8 cellular contexts compared by ENCODE assay signal in the genomic region with DNA sequence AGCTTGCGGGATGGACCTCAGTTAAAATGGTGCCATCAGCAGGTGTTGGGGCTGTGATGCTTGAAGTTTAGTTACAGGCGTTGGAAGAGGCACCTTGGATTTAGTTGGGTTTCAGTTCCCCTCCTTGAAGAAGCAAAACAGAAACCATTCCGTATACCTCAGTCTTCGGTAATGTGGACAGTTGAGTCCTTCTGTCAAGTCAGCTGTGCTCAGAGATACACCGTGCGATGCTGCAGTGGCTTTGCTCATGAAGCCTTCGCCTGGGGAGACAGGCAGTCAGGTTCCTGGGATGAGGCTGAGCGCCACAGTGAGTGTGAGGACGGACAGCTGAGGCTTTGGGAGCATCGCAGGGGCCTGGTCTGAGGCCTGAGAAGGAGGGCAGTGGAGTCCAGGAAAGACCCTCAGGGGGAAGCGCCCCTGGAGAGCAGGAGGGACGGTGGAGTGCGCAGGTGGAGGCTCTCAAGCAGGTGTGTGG. TPM values are rescaled to one million over a fixed set of nuclear protein-coding genes. Genes with fewer than 3 reads are reported as not detected.
DNase-seq lines count a peak whose midpoint lies in the region; ATAC-seq and TF ChIP-seq lines count a peak whose summit lies in the region.

No MANE protein-coding gene starts in this region.

- peaks cover 36% of the 10 kb centered on the region for H3K36me3 Mint-ChIP-seq in activated T-helper 2 cell treated with anti-CD3 and anti-CD28 coated beads, Interferon-gamma antibody, Interleukin-2, Interleukin-4, amounts not matched to agents 10 μg/mL and 5 μg/mL and 100 μg/mL, durations not matched to agents 14 hours and 24 hours and 36 hours (ENCODE audit: low read depth)
- H3K36me3 Mint-ChIP-seq in CD14-positive monocyte, result peaks cover 33 to 34% of the 10 kb centered on the region in 2 donors

- DNase-seq in GM12865 (ENCODE audit: low read depth) (peak; percentile 83), CD14-positive monocyte (ENCODE audit: low spot score) (no peak), occipital lobe (lab: John Stamatoyannopoulos, UW) (no peak), dermis blood vessel endothelial cell (no peak)
- no peak for DNase-seq in activated T-helper 2 cell treated with anti-CD3 and anti-CD28 coated beads, Interferon-gamma antibody, Interleukin-2, Interleukin-4, amounts not matched to agents 10 μg/mL and 5 μg/mL and 100 μg/mL, durations not matched to agents 14 hours and 24 hours and 36 hours (ENCODE audit: low spot score)
- no peak for DNase-seq in stimulated activated CD8-positive, alpha-beta memory T cell treated with anti-CD3 and anti-CD28 coated beads, Interleukin-4, amount 100 ng/mL, for 48 hours

- H3K4me3 Mint-ChIP-seq in activated T-helper 2 cell treated with anti-CD3 and anti-CD28 coated beads, Interferon-gamma antibody, Interleukin-2, Interleukin-4, amounts not matched to agents 10 μg/mL and 5 μg/mL and 100 μg/mL, durations not matched to agents 14 hours and 24 hours and 36 hours (ENCODE audit: low read depth), result no peak overlapping the region
- H3K4me3 Mint-ChIP-seq in CD14-positive monocyte, result peak overlapping the region in 1 of 2 donors; percentile 65

- intact Hi-C loops in activated T-helper 2 cell treated with anti-CD3 and anti-CD28 coated beads, Interferon-gamma antibody, Interleukin-2, Interleukin-4, amounts not matched to agents 10 μg/mL and 5 μg/mL and 100 μg/mL, durations not matched to agents 14 hours and 24 hours and 36 hours (cut with micrococcal nuclease), result no loop called here
- intact Hi-C loops in CD14-positive monocyte (cut with micrococcal nuclease), result loop anchor here in 1 of 2 donors (10.0 kb wide), 1 partner anchor 1616 kb away; the partner anchor contains the start of gene FBRSL1

- H3K27me3 Mint-ChIP-seq in activated T-helper 2 cell treated with anti-CD3 and anti-CD28 coated beads, Interferon-gamma antibody, Interleukin-2, Interleukin-4, amounts not matched to agents 10 μg/mL and 5 μg/mL and 100 μg/mL, durations not matched to agents 14 hours and 24 hours and 36 hours (ENCODE audit: low read depth), result no peaks in the 10 kb centered on the region
- peaks cover 4 to 9% (median 6%) of the 10 kb centered on the region in 3 donors for H3K27me3 Mint-ChIP-seq in CD14-positive monocyte (ENCODE audit: low read depth in 3 of 3)

- TF ChIP-seq CTCF in GM12865 (IDR thresholded peaks at IDR 0.05; ENCODE audit: insufficient read depth, low read depth, low read length, missing control alignments) (no peak), CD14-positive monocyte (IDR thresholded peaks at IDR 0.05) (no peak)

- H3K4me3 ChIP-seq in GM12865 (ENCODE audit: low read depth, low read length), result peak overlapping the region; percentile 45

- ATAC-seq in GM19372 (IDR thresholded peaks at IDR 0.05; ENCODE audit: low read depth, unreplicated experiment) (peak; percentile 83), HG03159 (IDR thresholded peaks at IDR 0.05; ENCODE audit: unreplicated experiment) (peak; percentile 90)

- peak overlapping the region; percentile 13 for H3K27ac Mint-ChIP-seq in activated T-helper 2 cell treated with anti-CD3 and anti-CD28 coated beads, Interferon-gamma antibody, Interleukin-2, Interleukin-4, amounts not matched to agents 10 μg/mL and 5 μg/mL and 100 μg/mL, durations not matched to agents 14 hours and 24 hours and 36 hours
- peak overlapping the region in 3 of 7 donors; percentile 15 to 38 (median 32) for H3K27ac Mint-ChIP-seq in CD14-positive monocyte

- no peaks in the 10 kb centered on the region for H3K9me3 Mint-ChIP-seq in activated T-helper 2 cell treated with anti-CD3 and anti-CD28 coated beads, Interferon-gamma antibody, Interleukin-2, Interleukin-4, amounts not matched to agents 10 μg/mL and 5 μg/mL and 100 μg/mL, durations not matched to agents 14 hours and 24 hours and 36 hours
- peaks cover 0 to 2% (median 0%) of the 10 kb centered on the region in 7 donors for H3K9me3 Mint-ChIP-seq in CD14-positive monocyte

- H3K4me1 Mint-ChIP-seq in activated T-helper 2 cell treated with anti-CD3 and anti-CD28 coated beads, Interferon-gamma antibody, Interleukin-2, Interleukin-4, amounts not matched to agents 10 μg/mL and 5 μg/mL and 100 μg/mL, durations not matched to agents 14 hours and 24 hours and 36 hours (ENCODE audit: low read depth), result peaks cover 51% of the 10 kb centered on the region
- peaks cover 23% of the 10 kb centered on the region for H3K4me1 Mint-ChIP-seq in CD14-positive monocyte

RNA-seq across cellular contexts. Expression of gene RAN, which starts 7.4 kb away (rescaled TPM):
- 1,905 and 1,953 TPM in 2 replicates for total RNA-seq in activated T-helper 2 cell treated with anti-CD3 and anti-CD28 coated beads, Interferon-gamma antibody, Interleukin-2, Interleukin-4, amounts not matched to agents 10 μg/mL and 5 μg/mL and 100 μg/mL, durations not matched to agents 14 hours and 24 hours and 36 hours
- polyA plus RNA-seq in CD14-positive monocyte, result 100 to 1,000 TPM; 366 to 443 TPM
- total RNA-seq in occipital lobe (323 TPM), dermis blood vessel endothelial cell (653 and 1,243 TPM in 2 replicates)

RNA-seq across cellular contexts. Expression of gene STX2, which starts 40.2 kb away (rescaled TPM):
- total RNA-seq in activated T-helper 2 cell treated with anti-CD3 and anti-CD28 coated beads, Interferon-gamma antibody, Interleukin-2, Interleukin-4, amounts not matched to agents 10 μg/mL and 5 μg/mL and 100 μg/mL, durations not matched to agents 14 hours and 24 hours and 36 hours, result 19.6 and 19.9 TPM in 2 replicates
- 1 to 10 TPM; 4.8 to 7.6 TPM for polyA plus RNA-seq in CD14-positive monocyte
- total RNA-seq in occipital lobe, result 27.3 TPM
- 31.1 and 34.7 TPM in 2 replicates for total RNA-seq in dermis blood vessel endothelial cell
